Comparison of ENCODE assay signal across 27 cellular contexts in genomic region chr1:223750730-223751572, GRCh38. TPM values are rescaled to one million over a fixed set of nuclear protein-coding genes. Genes with fewer than 3 reads are reported as not detected.
A peak's percentile ranks its signal among the peaks of the same experiment; 100 is the strongest.
DNase-seq lines count a peak whose midpoint lies in the region; ATAC-seq, FAIRE-seq and TF ChIP-seq lines count a peak whose summit lies in the region.
"Had no signal": no experiment of that assay in that cellular context is flagged by ENCODE, and none has a peak within 500 bp of the region (broad histone marks: within the 10 kb centered on the region; RNA-seq: fewer than 3 reads in every experiment).

No MANE protein-coding gene starts in this region.

- peak; percentile 45 for DNase-seq in HuH-7 (ENCODE audit: low spot score)
- no peak for DNase-seq in astrocyte (ENCODE audit: low read depth)
- peak; percentile 38 for DNase-seq in HepG2 (ENCODE audit: low spot score)
- DNase-seq in small intestine = peak; percentile 11
- no peak for DNase-seq in right cardiac atrium
- no peak for DNase-seq in activated CD8-positive, alpha-beta memory T cell treated with anti-CD3 and anti-CD28 coated beads for 24 hours
- no peak for DNase-seq in DMS79 treated with DMSO at 0.1 percent for 48 hours (lab: John Stamatoyannopoulos, UW)
- DNase-seq: CD8-positive, alpha-beta T cell; DMS153; H9; NCI-H1092 treated with DMSO at 0.1 percent for 48 hours; NCI-H1436; NCI-H187; NCI-H2081 treated with DMSO at 0.1 percent for 48 hours; NCI-H2171 treated with DMSO at 0.1 percent for 48 hours; NCI-H345; NCI-H510A treated with DMSO at 0.1 percent for 48 hours; SIG-M5 had no signal

- BruUV-seq in HepG2 (replicated peaks; lab: Mats Ljungman, UMichigan) = no TSS peak

- H3K9me3 ChIP-seq in astrocyte (ENCODE audit: insufficient read depth, low read depth, low read length) (no peaks in the 10 kb centered on the region), HepG2 (ENCODE audit: low read length) (no peaks in the 10 kb centered on the region), small intestine (ENCODE audit: control insufficient read depth, low read depth) (no peaks in the 10 kb centered on the region), right cardiac atrium (ENCODE audit: control insufficient read depth, low read length) (no peaks in the 10 kb centered on the region)

- WGBS in HepG2 (ENCODE audit: low lambda C conversion rate) = 80% methylated on average over 12 of the region's 13 CpGs
- WGBS in small intestine, 3 donors = 80 to 90% (median 85%) methylated on average over 13 of the region's 13 CpGs
- 84% methylated on average over 13 of the region's 13 CpGs for WGBS in right cardiac atrium

- H3K27me3 Mint-ChIP-seq in astrocyte (ENCODE audit: low read depth, unreplicated experiment) = no peaks in the 10 kb centered on the region
- H3K27me3 Mint-ChIP-seq: B cell, IgD-negative memory B cell had no signal

- no peaks in the 10 kb centered on the region for H3K9me3 Mint-ChIP-seq in astrocyte (ENCODE audit: unreplicated experiment)
- H3K9me3 Mint-ChIP-seq: CD8-positive, alpha-beta T cell; GM23338; H9; IgD-negative memory B cell had no signal

- no peak overlapping the region for H3K4me2 ChIP-seq in astrocyte (ENCODE audit: low read length)
- H3K4me2 ChIP-seq in HepG2 (ENCODE audit: low read depth, low read length) = peak overlapping the region; percentile 33
- H3K4me2 ChIP-seq: GM23338 had no signal

- H3K27me3 ChIP-seq in astrocyte (ENCODE audit: insufficient read depth, low read length) = no peaks in the 10 kb centered on the region
- H3K27me3 ChIP-seq in HepG2 (ENCODE audit: control insufficient read depth in 1 of 2, insufficient read depth in 2 of 2, low read length in 2 of 2) = 0 out of 5 replicates have a peak, but pooled peaks cover 0 to 2% of the 10 kb centered on the region in 2 experiments
- H3K27me3 ChIP-seq in small intestine (ENCODE audit: control insufficient read depth in 2 of 2, insufficient read depth in 2 of 2, low read length in 2 of 2) = no peaks in the 10 kb centered on the region
- H3K27me3 ChIP-seq in right cardiac atrium (ENCODE audit: control insufficient read depth, insufficient read depth) = no peaks in the 10 kb centered on the region

- H3K4me1 Mint-ChIP-seq in astrocyte (ENCODE audit: low read depth, unreplicated experiment) = peaks cover 15% of the 10 kb centered on the region

- peaks cover 42% of the 10 kb centered on the region for H3K36me3 Mint-ChIP-seq in astrocyte (ENCODE audit: low read depth, unreplicated experiment)

- H3K27ac ChIP-seq in astrocyte (ENCODE audit: low read depth, low read length) (no peak overlapping the region), HepG2 (ENCODE audit: extremely low read length, insufficient read depth, low read length) (no peak overlapping the region), small intestine (ENCODE audit: low read depth in 1 of 2, low read length in 1 of 2) (no peak overlapping the region), right cardiac atrium (ENCODE audit: low read length) (no peak overlapping the region)
- H3K27ac ChIP-seq: C4-2B, SK-N-MC had no signal

- no peak for FAIRE-seq in astrocyte (lab: Jason Lieb, UNC)
- FAIRE-seq in HepG2 (lab: Jason Lieb, UNC) = no peak
- FAIRE-seq in small intestine (lab: Jason Lieb, UNC) = no peak
- FAIRE-seq: GM18507, HTR-8/SVneo, RCC 7860 had no signal

- no peak overlapping the region for H3K4me3 ChIP-seq in astrocyte (ENCODE audit: insufficient read depth, low read depth, low read length)
- no peak overlapping the region for H3K4me3 ChIP-seq in HepG2 (replicated peaks in 1 of 3; ENCODE audit: insufficient read depth in 1 of 3, low read depth in 2 of 3, low read length in 3 of 3)
- H3K4me3 ChIP-seq in small intestine (ENCODE audit: low read depth in 1 of 2, low read length in 2 of 2) = no peak overlapping the region
- H3K4me3 ChIP-seq in right cardiac atrium (ENCODE audit: low read length) = no peak overlapping the region
- H3K4me3 ChIP-seq: GM23338, SK-N-MC had no signal

- no peak overlapping the region for H3K27ac Mint-ChIP-seq in astrocyte (ENCODE audit: unreplicated experiment)
- H3K27ac Mint-ChIP-seq: B cell; CD8-positive, alpha-beta T cell; GM23338; H9 had no signal

- no peak for TF ChIP-seq RAD21 in HepG2 (CRISPR knock-in tag; IDR thresholded peaks at IDR 0.05)

- no peak for TF ChIP-seq POLR2A in HepG2 (IDR thresholded peaks at IDR 0.05; ENCODE audit: insufficient read depth in 1 of 2, low read depth in 2 of 2, low read length in 2 of 2)

- H3K36me3 ChIP-seq in astrocyte (ENCODE audit: insufficient read depth, low read length) (peaks cover 82% of the 10 kb centered on the region), HepG2 (replicated peaks in 1 of 2; ENCODE audit: control insufficient read depth in 1 of 2, insufficient read depth in 2 of 2, low read length in 2 of 2) (no peaks in the 10 kb centered on the region; a peak in 1 of 5 replicates), small intestine (ENCODE audit: control insufficient read depth in 2 of 2, insufficient read depth in 2 of 2, low read length in 2 of 2) (peaks cover 13 to 23% of the 10 kb centered on the region in 2 donors)

- peaks cover 25% of the 10 kb centered on the region for H3K4me1 ChIP-seq in astrocyte (ENCODE audit: insufficient read depth, low read length)
- H3K4me1 ChIP-seq in HepG2 (ENCODE audit: insufficient read depth, low read length) = peaks cover 17% of the 10 kb centered on the region
- peaks cover 0 to 6% of the 10 kb centered on the region in 2 donors for H3K4me1 ChIP-seq in small intestine (ENCODE audit: control insufficient read depth in 2 of 2, insufficient read depth in 1 of 2, low read depth in 1 of 2, low read length in 1 of 2)
- peaks cover 4% of the 10 kb centered on the region for H3K4me1 ChIP-seq in right cardiac atrium (ENCODE audit: control insufficient read depth, insufficient read depth, low read length)

- H4K20me1 ChIP-seq in astrocyte (ENCODE audit: insufficient read depth, low read length) (peaks cover 53% of the 10 kb centered on the region), HepG2 (ENCODE audit: insufficient read depth, low read length) (no peaks in the 10 kb centered on the region)

- peak overlapping the region; percentile 40 for H3K4me3 Mint-ChIP-seq in astrocyte (ENCODE audit: unreplicated experiment)
- H3K4me3 Mint-ChIP-seq: CD8-positive, alpha-beta T cell; GM23338; H9 had no signal

- TF ChIP-seq CTCF in astrocyte (IDR thresholded peaks at IDR 0.05; ENCODE audit: insufficient read depth, low read depth, low read length) = no peak
- no peak for TF ChIP-seq CTCF in HepG2 (CRISPR knock-in tag; IDR thresholded peaks at IDR 0.05)

- POLR2A ChIA-PET in HepG2 (lab: Yijun Ruan, JAX) = interaction anchor here (0.6 to 1.5 kb wide), 3 partner anchors 9 to 43 kb away, joined by 3 to 6 read pairs (median 3); no protein-coding TSS in a partner anchor

- TF ChIP-seq EP300 in HepG2 (IDR thresholded peaks at IDR 0.05; ENCODE audit: low read depth in 2 of 2, low read length in 2 of 2) = 0 out of 4 replicates have a peak, but pooled peaks of 1 of the 2 experiments have one; percentile 8
- TF ChIP-seq EP300 in HepG2 (CRISPR knock-in tag; IDR thresholded peaks at IDR 0.05; ENCODE audit: borderline replicate concordance) = no peak

- intact Hi-C loops in HepG2 (cut with micrococcal nuclease; ENCODE audit: unreplicated experiment) = no loop called here
- intact Hi-C loops in right cardiac atrium (cut with DNase I) = no loop called here

- CTCF ChIA-PET in HepG2 (lab: Yijun Ruan, JAX; ENCODE audit: low intra/inter-chr PET ratio, low total read pairs) = interaction anchor here (1.7 to 3.6 kb wide), 2 partner anchors 39 to 52 kb away, joined by 12 to 49 read pairs; partner anchors contain the start of gene CAPN2

- H3K9ac ChIP-seq in astrocyte (ENCODE audit: low read length) (no peak overlapping the region), HepG2 (ENCODE audit: insufficient read depth, low read depth, low read length) (peak overlapping the region; percentile 6)

- ATAC-seq in HepG2 (peak; percentile 81), right cardiac atrium (no peak), GM19455 (IDR thresholded peaks at IDR 0.05; ENCODE audit: unreplicated experiment) (no peak)
- ATAC-seq: CD8-positive, alpha-beta T cell; GM23338 had no signal

- H3K79me2 ChIP-seq in astrocyte (ENCODE audit: insufficient read depth, low read length) (peaks cover 43% of the 10 kb centered on the region), HepG2 (ENCODE audit: insufficient read depth, low read length) (no peaks in the 10 kb centered on the region)

- in situ Hi-C loops in HepG2 (cut with HindIII; ENCODE audit: extremely low pct_ligation_motif_present, low pct_unique_long_range_greater_than_20kb) = loop anchor here (5.0 kb wide), 1 partner anchor 54 kb away; no protein-coding TSS in a partner anchor

- H2AFZ ChIP-seq in astrocyte (ENCODE audit: low read depth, low read length) (no peak overlapping the region), HepG2 (ENCODE audit: low read length) (no peak overlapping the region)
- H2AFZ ChIP-seq: GM23338 had no signal

TF ChIP-seq in HepG2, 621 proteins besides CTCF, POLR2A, EP300 and RAD21 (continues in another document):
- no peak for TF ChIP-seq HDAC1 (CRISPR knock-in tag; IDR thresholded peaks at IDR 0.05)

RNA-seq across cellular contexts. Expression of gene CAPN2, which starts 38.6 kb away (rescaled TPM):
- total RNA-seq in astrocyte (340 and 391 TPM in 2 replicates), HepG2 (2016; rRNA removed; fragmentation: Illumina TruSeq; extraction: Trizol) (6.2 and 7.8 TPM in 2 replicates), right cardiac atrium (10 to 100 TPM; 58.6 to 91.6 (median 73.2) TPM)
- 2.0 and 2.6 TPM in 2 replicates for total RNA-seq in HepG2 (2016; cell fraction: cytosol; rRNA removed; fragmentation: Illumina TruSeq; extraction: Trizol; ENCODE audit: low read depth)
- 6.2 and 7.8 TPM in 2 replicates for total RNA-seq in HepG2 (2016; cell fraction: insoluble cytoplasmic fraction; rRNA removed; fragmentation: Illumina TruSeq; extraction: Trizol)
- 5.4 and 5.5 TPM in 2 replicates for total RNA-seq in HepG2 (2016; cell fraction: membrane; rRNA removed; fragmentation: Illumina TruSeq; extraction: Trizol)
- total RNA-seq in HepG2 (2016; cell fraction: nucleus; rRNA removed; fragmentation: Illumina TruSeq; extraction: Trizol) = 4.8 and 5.3 TPM in 2 replicates
- polyA plus RNA-seq in HepG2 (2011; rRNA removed) (7.4 and 10.8 TPM in 2 replicates), small intestine (100 to 1,000 TPM in 1 of 3 donors, 10 to 100 TPM in 2; 47.0 to 115 (median 68.8) TPM), right cardiac atrium (52.7 TPM)
- 3.5 and 4.8 TPM in 2 replicates for polyA plus RNA-seq in HepG2 (2011; cell fraction: cytosol; rRNA removed)
- polyA plus RNA-seq in HepG2 (2011; cell fraction: nucleus; rRNA removed) = 27.6 and 31.4 TPM in 2 replicates
- polyA plus RNA-seq in HepG2 (2012) = 7.0 and 8.4 TPM in 2 replicates
- 2.3 and 2.7 TPM in 2 replicates for polyA plus RNA-seq in HepG2 (2016; cell fraction: cytosol; fragmentation: Illumina TruSeq; extraction: Trizol; ENCODE audit: low read depth)
- polyA plus RNA-seq in HepG2 (2016; cell fraction: insoluble cytoplasmic fraction; fragmentation: Illumina TruSeq; extraction: Trizol; ENCODE audit: low read depth) = 8.9 and 9.2 TPM in 2 replicates
- polyA plus RNA-seq in HepG2 (2016; cell fraction: membrane; fragmentation: Illumina TruSeq; extraction: Trizol; ENCODE audit: low read depth) = 4.9 and 5.3 TPM in 2 replicates
- polyA plus RNA-seq in HepG2 (2016; cell fraction: nucleus; fragmentation: Illumina TruSeq; extraction: Trizol; ENCODE audit: insufficient read depth, low read depth) = 9.2 and 12.8 TPM in 2 replicates
- polyA minus RNA-seq in HepG2 (2011; rRNA and poly(A)+ RNA removed; ENCODE audit: low replicate concordance) = 5.0 and 63.8 TPM in 2 replicates
- 4.1 and 4.3 TPM in 2 replicates for polyA minus RNA-seq in HepG2 (2011; cell fraction: cytosol; rRNA and poly(A)+ RNA removed)
- 7.7 and 11.3 TPM in 2 replicates for polyA minus RNA-seq in HepG2 (2011; cell fraction: nucleus; rRNA and poly(A)+ RNA removed)

Comparison
In these comparisons a context has a peak if more than half of its experiments do, and no peak if none do; other contexts are left out.
1. DNase-seq: peak in HuH-7 (single experiment), HepG2 (single experiment) and small intestine (single experiment); none in astrocyte (single experiment), right cardiac atrium (0 of 3), activated CD8-positive, alpha-beta memory T cell treated with anti-CD3 and anti-CD28 coated beads for 24 hours (single experiment) and DMS79 treated with DMSO at 0.1 percent for 48 hours (single experiment).
2. RNA of gene CAPN2, which starts 38.6 kb away (total RNA-seq): 340 to 391 TPM in astrocyte and 58.6 to 91.6 TPM in right cardiac atrium; 2.0 to 7.8 TPM in HepG2; every median in the first group is over 4 times any median in the second.